In the genomic region with DNA sequence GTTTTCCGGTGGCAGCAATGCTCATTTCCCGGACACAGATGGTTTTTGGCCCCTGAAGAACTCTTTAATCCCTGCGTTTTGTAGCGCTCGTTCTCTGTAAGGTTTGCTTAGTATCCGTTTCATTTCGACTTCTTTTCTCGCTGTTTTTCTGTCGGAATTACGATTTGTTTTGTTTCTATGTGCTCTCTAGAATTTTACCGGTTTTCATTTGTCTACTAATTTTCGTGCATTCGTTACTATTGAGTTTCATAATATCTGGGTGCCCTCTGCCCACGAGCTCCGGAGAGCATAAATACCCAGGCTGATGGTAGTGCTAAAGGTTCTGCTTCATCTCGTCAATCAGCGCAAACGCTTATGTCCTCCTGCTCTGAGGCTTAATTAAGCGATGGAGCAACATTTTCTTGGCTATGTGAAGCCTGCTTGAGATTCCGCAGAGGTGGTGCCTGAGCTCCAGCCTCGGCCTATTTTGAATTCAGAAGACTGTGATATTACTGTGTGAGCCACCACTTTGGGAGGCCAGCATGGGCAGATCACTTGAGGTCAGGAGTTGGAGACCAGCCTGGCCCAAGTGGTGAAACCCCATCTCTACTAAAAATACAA, we compare ENCODE assay signal across 1 cellular context.
TF ChIP-seq lines count a peak whose summit lies in the region.

No MANE protein-coding gene starts in this region.

TF ChIP-seq in GM23338, 12 proteins besides CTCF, POLR2A, EP300 and RAD21 (continued from another document):
- TF ChIP-seq, protein P1, sequence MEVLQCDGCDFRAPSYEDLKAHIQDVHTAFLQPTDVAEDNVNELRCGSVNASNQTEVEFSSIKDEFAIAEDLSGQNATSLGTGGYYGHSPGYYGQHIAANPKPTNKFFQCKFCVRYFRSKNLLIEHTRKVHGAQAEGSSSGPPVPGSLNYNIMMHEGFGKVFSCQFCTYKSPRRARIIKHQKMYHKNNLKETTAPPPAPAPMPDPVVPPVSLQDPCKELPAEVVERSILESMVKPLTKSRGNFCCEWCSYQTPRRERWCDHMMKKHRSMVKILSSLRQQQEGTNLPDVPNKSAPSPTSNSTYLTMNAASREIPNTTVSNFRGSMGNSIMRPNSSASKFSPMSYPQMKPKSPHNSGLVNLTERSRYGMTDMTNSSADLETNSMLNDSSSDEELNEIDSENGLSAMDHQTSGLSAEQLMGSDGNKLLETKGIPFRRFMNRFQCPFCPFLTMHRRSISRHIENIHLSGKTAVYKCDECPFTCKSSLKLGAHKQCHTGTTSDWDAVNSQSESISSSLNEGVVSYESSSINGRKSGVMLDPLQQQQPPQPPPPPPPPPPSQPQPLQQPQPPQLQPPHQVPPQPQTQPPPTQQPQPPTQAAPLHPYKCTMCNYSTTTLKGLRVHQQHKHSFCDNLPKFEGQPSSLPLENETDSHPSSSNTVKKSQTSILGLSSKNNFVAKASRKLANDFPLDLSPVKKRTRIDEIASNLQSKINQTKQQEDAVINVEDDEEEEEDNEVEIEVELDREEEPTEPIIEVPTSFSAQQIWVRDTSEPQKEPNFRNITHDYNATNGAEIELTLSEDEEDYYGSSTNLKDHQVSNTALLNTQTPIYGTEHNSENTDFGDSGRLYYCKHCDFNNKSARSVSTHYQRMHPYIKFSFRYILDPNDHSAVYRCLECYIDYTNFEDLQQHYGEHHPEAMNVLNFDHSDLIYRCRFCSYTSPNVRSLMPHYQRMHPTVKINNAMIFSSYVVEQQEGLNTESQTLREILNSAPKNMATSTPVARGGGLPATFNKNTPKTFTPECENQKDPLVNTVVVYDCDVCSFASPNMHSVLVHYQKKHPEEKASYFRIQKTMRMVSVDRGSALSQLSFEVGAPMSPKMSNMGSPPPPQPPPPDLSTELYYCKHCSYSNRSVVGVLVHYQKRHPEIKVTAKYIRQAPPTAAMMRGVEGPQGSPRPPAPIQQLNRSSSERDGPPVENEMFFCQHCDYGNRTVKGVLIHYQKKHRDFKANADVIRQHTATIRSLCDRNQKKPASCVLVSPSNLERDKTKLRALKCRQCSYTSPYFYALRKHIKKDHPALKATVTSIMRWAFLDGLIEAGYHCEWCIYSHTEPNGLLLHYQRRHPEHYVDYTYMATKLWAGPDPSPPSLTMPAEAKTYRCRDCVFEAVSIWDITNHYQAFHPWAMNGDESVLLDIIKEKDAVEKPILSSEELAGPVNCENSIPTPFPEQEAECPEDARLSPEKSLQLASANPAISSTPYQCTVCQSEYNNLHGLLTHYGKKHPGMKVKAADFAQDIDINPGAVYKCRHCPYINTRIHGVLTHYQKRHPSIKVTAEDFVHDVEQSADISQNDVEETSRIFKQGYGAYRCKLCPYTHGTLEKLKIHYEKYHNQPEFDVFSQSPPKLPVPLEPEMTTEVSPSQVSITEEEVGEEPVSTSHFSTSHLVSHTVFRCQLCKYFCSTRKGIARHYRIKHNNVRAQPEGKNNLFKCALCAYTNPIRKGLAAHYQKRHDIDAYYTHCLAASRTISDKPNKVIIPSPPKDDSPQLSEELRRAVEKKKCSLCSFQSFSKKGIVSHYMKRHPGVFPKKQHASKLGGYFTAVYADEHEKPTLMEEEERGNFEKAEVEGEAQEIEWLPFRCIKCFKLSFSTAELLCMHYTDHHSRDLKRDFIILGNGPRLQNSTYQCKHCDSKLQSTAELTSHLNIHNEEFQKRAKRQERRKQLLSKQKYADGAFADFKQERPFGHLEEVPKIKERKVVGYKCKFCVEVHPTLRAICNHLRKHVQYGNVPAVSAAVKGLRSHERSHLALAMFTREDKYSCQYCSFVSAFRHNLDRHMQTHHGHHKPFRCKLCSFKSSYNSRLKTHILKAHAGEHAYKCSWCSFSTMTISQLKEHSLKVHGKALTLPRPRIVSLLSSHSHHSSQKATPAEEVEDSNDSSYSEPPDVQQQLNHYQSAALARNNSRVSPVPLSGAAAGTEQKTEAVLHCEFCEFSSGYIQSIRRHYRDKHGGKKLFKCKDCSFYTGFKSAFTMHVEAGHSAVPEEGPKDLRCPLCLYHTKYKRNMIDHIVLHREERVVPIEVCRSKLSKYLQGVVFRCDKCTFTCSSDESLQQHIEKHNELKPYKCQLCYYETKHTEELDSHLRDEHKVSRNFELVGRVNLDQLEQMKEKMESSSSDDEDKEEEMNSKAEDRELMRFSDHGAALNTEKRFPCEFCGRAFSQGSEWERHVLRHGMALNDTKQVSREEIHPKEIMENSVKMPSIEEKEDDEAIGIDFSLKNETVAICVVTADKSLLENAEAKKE (CRISPR knock-in tag; IDR thresholded peaks at IDR 0.05), result no peak
- TF ChIP-seq CREB1 (CRISPR knock-in tag; IDR thresholded peaks at IDR 0.05; ENCODE audit: low read depth), result no peak
- no peak for TF ChIP-seq POLR2AphosphoS5 (IDR thresholded peaks at IDR 0.05; ENCODE audit: low read depth)
- TF ChIP-seq EZH2phosphoT487 (IDR thresholded peaks at IDR 0.05; ENCODE audit: unreplicated experiment), result no peak
- no peak for TF ChIP-seq EZH2 (IDR thresholded peaks at IDR 0.05; ENCODE audit: low read depth, unreplicated experiment)
